Comparison of ENCODE assay signal across 3 cellular contexts in the genomic region with DNA sequence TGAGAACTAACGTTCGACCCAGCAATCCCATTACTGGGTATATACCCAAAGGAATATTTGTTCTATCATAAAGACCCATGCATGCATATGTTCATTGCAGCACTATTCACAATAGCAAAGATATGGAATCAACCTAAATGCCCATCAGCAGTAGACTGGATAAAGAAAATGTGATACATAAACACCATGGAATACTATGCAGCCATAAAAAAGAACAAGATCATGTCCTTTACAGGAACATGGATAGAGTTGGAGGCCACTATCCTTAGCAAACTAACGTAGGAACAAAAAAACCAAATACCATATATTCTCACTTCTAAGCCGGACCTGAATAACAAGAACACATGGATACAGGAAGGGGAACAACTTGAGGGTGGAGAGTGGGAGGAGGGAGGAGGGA.
TF ChIP-seq lines count a peak whose summit lies in the region.

No MANE protein-coding gene starts in this region.

TF ChIP-seq in HEK293, 187 proteins besides CTCF, POLR2A, EP300 and RAD21:
- TF ChIP-seq ZNF146 (tag by site-specific recombination; IDR thresholded peaks at IDR 0.05), result peak; percentile 97
- TF ChIP-seq, protein P1, sequence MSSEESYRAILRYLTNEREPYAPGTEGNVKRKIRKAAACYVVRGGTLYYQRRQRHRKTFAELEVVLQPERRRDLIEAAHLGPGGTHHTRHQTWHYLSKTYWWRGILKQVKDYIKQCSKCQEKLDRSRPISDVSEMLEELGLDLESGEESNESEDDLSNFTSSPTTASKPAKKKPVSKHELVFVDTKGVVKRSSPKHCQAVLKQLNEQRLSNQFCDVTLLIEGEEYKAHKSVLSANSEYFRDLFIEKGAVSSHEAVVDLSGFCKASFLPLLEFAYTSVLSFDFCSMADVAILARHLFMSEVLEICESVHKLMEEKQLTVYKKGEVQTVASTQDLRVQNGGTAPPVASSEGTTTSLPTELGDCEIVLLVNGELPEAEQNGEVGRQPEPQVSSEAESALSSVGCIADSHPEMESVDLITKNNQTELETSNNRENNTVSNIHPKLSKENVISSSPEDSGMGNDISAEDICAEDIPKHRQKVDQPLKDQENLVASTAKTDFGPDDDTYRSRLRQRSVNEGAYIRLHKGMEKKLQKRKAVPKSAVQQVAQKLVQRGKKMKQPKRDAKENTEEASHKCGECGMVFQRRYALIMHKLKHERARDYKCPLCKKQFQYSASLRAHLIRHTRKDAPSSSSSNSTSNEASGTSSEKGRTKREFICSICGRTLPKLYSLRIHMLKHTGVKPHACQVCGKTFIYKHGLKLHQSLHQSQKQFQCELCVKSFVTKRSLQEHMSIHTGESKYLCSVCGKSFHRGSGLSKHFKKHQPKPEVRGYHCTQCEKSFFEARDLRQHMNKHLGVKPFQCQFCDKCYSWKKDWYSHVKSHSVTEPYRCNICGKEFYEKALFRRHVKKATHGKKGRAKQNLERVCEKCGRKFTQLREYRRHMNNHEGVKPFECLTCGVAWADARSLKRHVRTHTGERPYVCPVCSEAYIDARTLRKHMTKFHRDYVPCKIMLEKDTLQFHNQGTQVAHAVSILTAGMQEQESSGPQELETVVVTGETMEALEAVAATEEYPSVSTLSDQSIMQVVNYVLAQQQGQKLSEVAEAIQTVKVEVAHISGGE (tag by site-specific recombination; conservative IDR thresholded peaks at IDR 0.05; ENCODE audit: low read depth), result 0 out of 2 replicates have a peak, but pooled peaks have one; percentile 37
- TF ChIP-seq, protein P2, sequence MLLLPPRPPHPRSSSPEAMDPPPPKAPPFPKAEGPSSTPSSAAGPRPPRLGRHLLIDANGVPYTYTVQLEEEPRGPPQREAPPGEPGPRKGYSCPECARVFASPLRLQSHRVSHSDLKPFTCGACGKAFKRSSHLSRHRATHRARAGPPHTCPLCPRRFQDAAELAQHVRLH (tag by site-specific recombination; IDR thresholded peaks at IDR 0.05), result peak; percentile 54; the same call in 1 of the 2 replicates

TF ChIP-seq in GM12878, 131 proteins besides CTCF, POLR2A, EP300 and RAD21:
- peak; percentile 67; the same call in 1 of the 2 replicates for TF ChIP-seq SMARCA5 (IDR thresholded peaks at IDR 0.05)
- 0 out of 2 replicates have a peak, but pooled peaks have one; percentile 56 for TF ChIP-seq ZNF217 (IDR thresholded peaks at IDR 0.05)
TF ChIP-seq in GM12878: peak in this region for 2; not testable (repeated sequence) for 129.

TF ChIP-seq in K562, 482 proteins besides CTCF, POLR2A, EP300 and RAD21:
- 0 out of 2 replicates have a peak, but pooled peaks have one; percentile 40 for TF ChIP-seq BCOR (IDR thresholded peaks at IDR 0.05)
- peak; percentile 96 for TF ChIP-seq ZNF146 (CRISPR knock-in tag; IDR thresholded peaks at IDR 0.05; ENCODE audit: unreplicated experiment)
TF ChIP-seq in K562: peak in this region for 2; not testable (repeated sequence) for 480.
